ENCODE assay signal across 15 cellular contexts in the genomic region with DNA sequence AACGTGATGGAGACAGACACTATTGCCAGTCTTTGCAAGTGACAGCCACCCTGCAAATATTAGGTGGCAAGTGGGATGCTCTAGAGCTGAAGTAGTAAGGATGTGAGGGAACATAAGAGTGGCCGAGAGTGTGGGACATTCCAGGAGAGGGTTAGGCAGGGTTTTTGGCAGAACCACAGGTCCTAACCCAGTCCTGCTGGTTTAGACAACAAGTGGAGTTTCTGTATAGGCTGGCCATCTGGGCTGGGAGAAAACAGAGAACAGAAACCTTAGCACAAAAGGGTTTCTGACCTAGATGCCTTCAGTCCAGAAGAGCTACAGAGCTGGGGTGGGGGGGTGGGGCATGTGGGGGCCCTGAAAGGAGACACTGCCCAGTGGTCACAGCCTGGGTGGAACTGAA.
DNase-seq lines count a peak whose midpoint lies in the region; ATAC-seq, FAIRE-seq and TF ChIP-seq lines count a peak whose summit lies in the region.
"Had no signal": no experiment of that assay in that cellular context is flagged by ENCODE, and none has a peak within 500 bp of the region (broad histone marks: within the 10 kb centered on the region; RNA-seq: fewer than 3 reads in every experiment).

No MANE protein-coding gene starts in this region.

- no peaks in the 10 kb centered on the region for H3K79me2 ChIP-seq in GM12878 (ENCODE audit: control insufficient read depth, insufficient read depth, low read length)

- no TSS peak for BruUV-seq in GM12878 (replicated peaks; lab: Mats Ljungman, UMichigan)

- H4K20me1 ChIP-seq in GM12878 (ENCODE audit: control insufficient read depth, insufficient read depth): no peaks in the 10 kb centered on the region

- H3K27ac ChIP-seq in GM12878 (ENCODE audit: control insufficient read depth, insufficient read depth) (no peak overlapping the region), gastroesophageal sphincter (peak overlapping the region in 3 of 4 donors; percentile 44 to 64 (median 62)), thoracic aorta (peak overlapping the region; percentile 72 to 79)
- H3K27ac ChIP-seq: left ventricle myocardium inferior had no signal

- no peak for TF ChIP-seq EP300 in GM12878 (IDR thresholded peaks at IDR 0.05; ENCODE audit: borderline replicate concordance in 1 of 2, control insufficient read depth in 1 of 2, low read depth in 2 of 2, low read length in 2 of 2)
- TF ChIP-seq EP300 in gastroesophageal sphincter (IDR thresholded peaks at IDR 0.05): no peak

- RAD21 ChIA-PET in GM12878 (lab: Charles Lee; ENCODE audit: unreplicated experiment): no interaction called here

- ATAC-seq in HG03025 (IDR thresholded peaks at IDR 0.05; ENCODE audit: low FRiP score, unreplicated experiment): peak; percentile 57
- no peak; the same call in 2 of the 3 replicates for ATAC-seq in GM12878
- peak; percentile 60 for ATAC-seq in gastroesophageal sphincter
- no peak for ATAC-seq in thoracic aorta (ENCODE audit: insufficient number of reproducible peaks, low FRiP score, low read depth)
- ATAC-seq in HG02759 (IDR thresholded peaks at IDR 0.05; ENCODE audit: unreplicated experiment): no peak
- ATAC-seq in GM21381 (IDR thresholded peaks at IDR 0.05; ENCODE audit: unreplicated experiment): no peak
- no peak for ATAC-seq in GM21447 (IDR thresholded peaks at IDR 0.05; ENCODE audit: unreplicated experiment)
- ATAC-seq: HCT116 had no signal

- H3K9ac ChIP-seq in GM12878 (ENCODE audit: control insufficient read depth, insufficient read depth, low read length): no peak overlapping the region

- CTCF ChIA-PET in GM12878 (lab: Yijun Ruan, JAX): no interaction called here

- no peak for DNase-seq in GM12878 (ENCODE audit: low read depth, low spot score)
- no peak for DNase-seq in thoracic aorta (ENCODE audit: low spot score)
- no peak for DNase-seq in urothelium cell line (ENCODE audit: low spot score)
- DNase-seq: activated CD4-positive, alpha-beta T cell treated with anti-CD3 and anti-CD28 coated beads, Interleukin-2, amount 50 U/mL, for 4 hours; activated naive CD4-positive, alpha-beta T cell treated with anti-CD3 and anti-CD28 coated beads, Interleukin-2, amount 10 ng/mL, durations not matched to agents 7 days and 5 days; CD8-positive, alpha-beta memory T cell; DND-41; left ventricle myocardium inferior; stimulated activated CD4-positive, alpha-beta T cell treated with anti-CD3 and anti-CD28 coated beads, Interleukin-2, amount 100 ng/mL, for 24 hours had no signal

- POLR2A ChIA-PET in GM12878 (lab: Charles Lee): no interaction called here

- H3K36me3 ChIP-seq in GM12878 (ENCODE audit: control insufficient read depth in 2 of 2, insufficient read depth in 2 of 2, low read length in 1 of 2) (no peaks in the 10 kb centered on the region), gastroesophageal sphincter (no peaks in the 10 kb centered on the region), thoracic aorta (no peaks in the 10 kb centered on the region)
- H3K36me3 ChIP-seq: left ventricle myocardium inferior had no signal

- FAIRE-seq in GM12878 (lab: Jason Lieb, UNC): no peak
- no peak for FAIRE-seq in urothelium cell line (lab: Jason Lieb, UNC)

- in situ Hi-C loops in GM12878 (cut with MboI): no loop called here

- no peaks in the 10 kb centered on the region for H3K4me1 ChIP-seq in GM12878 (ENCODE audit: control insufficient read depth, insufficient read depth, low read length)
- peaks cover 0 to 48% (median 11%) of the 10 kb centered on the region in 3 donors for H3K4me1 ChIP-seq in gastroesophageal sphincter
- H3K4me1 ChIP-seq in thoracic aorta (ENCODE audit: control insufficient read depth in 1 of 2, low read depth in 2 of 2): peaks cover 7 to 35% of the 10 kb centered on the region in 2 donors

- 3% methylated on average over 2 of the region's 2 CpGs for WGBS in GM12878 (ENCODE audit: insufficient coverage, insufficient replicate concordance, low lambda C conversion rate, missing lambda C conversion rate)
- 67 to 83% methylated on average over 2 of the region's 2 CpGs for WGBS in gastroesophageal sphincter (ENCODE audit: low coverage in 1 of 2), 2 donors

- no peaks in the 10 kb centered on the region for H3K9me3 ChIP-seq in GM12878 (replicated peaks; ENCODE audit: control insufficient read depth, insufficient read depth, low read length)
- H3K9me3 ChIP-seq in gastroesophageal sphincter: no peaks in the 10 kb centered on the region
- H3K9me3 ChIP-seq in thoracic aorta: no peaks in the 10 kb centered on the region
- H3K9me3 ChIP-seq: left ventricle myocardium inferior had no signal

- H3K4me3 ChIP-seq in GM12878: no peak overlapping the region
- no peak overlapping the region for H3K4me3 ChIP-seq in gastroesophageal sphincter
- peak overlapping the region; percentile 25 for H3K4me3 ChIP-seq in thoracic aorta
- H3K4me3 ChIP-seq: left ventricle myocardium inferior had no signal

- TF ChIP-seq RAD21 in GM12878 (IDR thresholded peaks at IDR 0.05; ENCODE audit: insufficient read depth, low read depth, low read length): no peak

- H3K27me3 ChIP-seq in GM12878 (replicated peaks in 1 of 2; ENCODE audit: control insufficient read depth in 2 of 2, insufficient read depth in 2 of 2, low read length in 1 of 2) (peaks cover 0 to 2% of the 10 kb centered on the region in 2 experiments; a peak in 1 of 4 replicates), gastroesophageal sphincter (peaks cover 5% of the 10 kb centered on the region), thoracic aorta (replicated peaks; ENCODE audit: insufficient read depth) (no peaks in the 10 kb centered on the region)

- no peak overlapping the region for H2AFZ ChIP-seq in GM12878 (ENCODE audit: control insufficient read depth, low read depth, low read length)

- TF ChIP-seq CTCF in GM12878 (IDR thresholded peaks at IDR 0.05 in 2 of 3, conservative IDR thresholded peaks at IDR 0.05 in 1 of 3; ENCODE audit: control insufficient read depth in 2 of 3, extremely low read depth in 1 of 3, insufficient read depth in 1 of 3, low read depth in 3 of 3, low read length in 3 of 3) (no peak), gastroesophageal sphincter (IDR thresholded peaks at IDR 0.05) (no peak), thoracic aorta (IDR thresholded peaks at IDR 0.05) (no peak)

- no peak overlapping the region for H3K4me2 ChIP-seq in GM12878 (ENCODE audit: control insufficient read depth, insufficient read depth)

- TF ChIP-seq POLR2A in GM12878 (IDR thresholded peaks at IDR 0.05; ENCODE audit: low read depth, low read length): no peak
- TF ChIP-seq POLR2A in gastroesophageal sphincter (IDR thresholded peaks at IDR 0.05): no peak

- SMC1A ChIA-PET in GM12878 (lab: Charles Lee; ENCODE audit: uncharacterized antibody, unreplicated experiment): no interaction called here

- intact Hi-C loops in GM12878 (cut with micrococcal nuclease; ENCODE audit: unreplicated experiment): no loop called here

TF ChIP-seq in GM12878, 131 proteins besides CTCF, POLR2A, EP300 and RAD21:
- TF ChIP-seq SPI1 (IDR thresholded peaks at IDR 0.05; ENCODE audit: borderline replicate concordance, insufficient read depth, low read depth, low read length): peak; percentile 10; the same call in 1 of the 2 replicates
- TF ChIP-seq DPF2 (IDR thresholded peaks at IDR 0.05): no peak

Comparison
In these comparisons a context has a peak if more than half of its experiments do, and no peak if none do; other contexts are left out.
1. ATAC-seq: peak in HG03025 (single experiment) and gastroesophageal sphincter (single experiment); none in GM12878 (single experiment), thoracic aorta (single experiment), HG02759 (single experiment), GM21381 (single experiment) and GM21447 (single experiment).